Comparison of ENCODE assay signal across 36 cellular contexts in the genomic region with DNA sequence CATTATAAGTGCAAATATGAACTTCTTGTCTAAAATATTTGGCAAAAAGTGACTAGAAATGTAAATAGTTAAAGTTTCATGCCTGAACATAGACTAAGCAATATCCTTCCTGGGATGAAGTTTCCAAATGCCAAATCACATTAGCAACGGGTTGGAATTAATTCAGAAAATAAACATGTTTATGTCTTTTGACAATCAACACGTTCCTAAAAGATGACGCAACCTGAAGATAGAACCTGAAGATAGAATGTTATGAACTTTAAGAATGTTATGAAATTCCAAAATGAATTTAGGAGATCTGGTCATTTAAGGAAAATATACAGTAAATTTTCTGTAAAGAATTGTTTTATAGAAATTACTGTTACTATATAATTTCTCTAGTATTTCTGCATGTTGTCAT. TPM values are rescaled to one million over a fixed set of nuclear protein-coding genes. Genes with fewer than 3 reads are reported as not detected.
"Had no signal": no experiment of that assay in that cellular context is flagged by ENCODE, and none has a peak within 500 bp of the region (broad histone marks: within the 10 kb centered on the region; RNA-seq: fewer than 3 reads in every experiment).

No MANE protein-coding gene starts in this region.

- FAIRE-seq: TTC549 had no signal

- H3K27me3 ChIP-seq: cardiac muscle cell, MG63, Peyer's patch, SJSA1 had no signal

- H3K4me3 ChIP-seq: cardiac muscle cell, MG63, Peyer's patch, SJSA1 had no signal

- H3K9me3 Mint-ChIP-seq: activated CD4-positive, alpha-beta T cell treated with anti-CD3 and anti-CD28 coated beads, Interleukin-2, amount 10 ng/mL, durations not matched to agents 7 days and 5 days; activated naive CD4-positive, alpha-beta T cell treated with anti-CD3 and anti-CD28 coated beads, Interleukin-2, amount 50 U/mL, for 72 hours; activated T-cell treated with anti-CD3 and anti-CD28 coated beads, Interleukin-2, amount 50 U/mL, for 24 hours; activated T-helper 2 cell treated with anti-CD3 and anti-CD28 coated beads, Interferon-gamma antibody, Interleukin-2, Interleukin-4, amounts not matched to agents 10 μg/mL and 5 μg/mL and 100 μg/mL, durations not matched to agents 14 hours and 24 hours and 36 hours; brain; central memory CD8-positive, alpha-beta T cell; T-helper 1 cell treated with Interleukin-12 subunit alpha and Interleukin-12 subunit beta and Interleukin-4 antibody, amounts not matched to agents 30 μg/mL and 1 μg/mL, for 36 hours; T-helper 2 cell treated with Interferon-gamma antibody and Interleukin-4, amounts not matched to agents 5 μg/mL and 100 μg/mL, for 36 hours; WTC11 had no signal

- H3K4me3 Mint-ChIP-seq: activated CD4-positive, alpha-beta T cell treated with anti-CD3 and anti-CD28 coated beads for 36 hours; activated CD4-positive, alpha-beta T cell treated with anti-CD3 and anti-CD28 coated beads, Interleukin-2, amount 10 ng/mL, durations not matched to agents 7 days and 5 days; activated CD8-positive, alpha-beta T cell treated with anti-CD3 and anti-CD28 coated beads, Interleukin-2, amount 10 ng/mL, durations not matched to agents 7 days and 5 days; activated T-cell treated with anti-CD3 and anti-CD28 coated beads, Interleukin-2, amount 50 U/mL, for 24 hours; brain; central memory CD8-positive, alpha-beta T cell; T-helper 1 cell treated with Interleukin-12 subunit alpha and Interleukin-12 subunit beta and Interleukin-4 antibody, amounts not matched to agents 30 μg/mL and 1 μg/mL, for 36 hours; T-helper 2 cell treated with Interferon-gamma antibody and Interleukin-4, amounts not matched to agents 5 μg/mL and 100 μg/mL, for 36 hours; WTC11 had no signal

- H3K36me3 Mint-ChIP-seq: activated naive CD4-positive, alpha-beta T cell treated with anti-CD3 and anti-CD28 coated beads, Interleukin-2, amount 50 U/mL, for 72 hours; brain; WTC11 had no signal

- H3K27me3 Mint-ChIP-seq: activated T-cell treated with anti-CD3 and anti-CD28 coated beads, Interleukin-2, amount 50 U/mL, for 24 hours; brain; central memory CD8-positive, alpha-beta T cell had no signal

- DNase-seq: activated CD4-positive, alpha-beta T cell treated with anti-CD3 and anti-CD28 coated beads for 36 hours; activated CD4-positive, alpha-beta T cell treated with anti-CD3 and anti-CD28 coated beads, Interleukin-2, amount 10 ng/mL, durations not matched to agents 7 days and 5 days; activated CD4-positive, alpha-beta T cell treated with anti-CD3 and anti-CD28 coated beads, Interleukin-2, amount 50 U/mL, for 48 hours; activated CD8-positive, alpha-beta T cell treated with anti-CD3 and anti-CD28 coated beads, Interleukin-2, amount 10 ng/mL, durations not matched to agents 7 days and 5 days; activated gamma-delta T cell; activated naive CD4-positive, alpha-beta T cell treated with Interleukin-2 at 50 U/mL for 16 hours; activated T-cell treated with anti-CD3 and anti-CD28 coated beads, Interleukin-2, amount 50 U/mL, for 24 hours; anterior cingulate cortex; Karpas-422; MG63; NCI-H1092; NCI-H146; NCI-H187; NCI-H2029 treated with DMSO at 0.1 percent for 48 hours; NCI-H2107; NCI-H2171; NCI-H510A; NCI-H526; NCI-H748 treated with DMSO at 0.1 percent for 48 hours; NK-92 treated with Interleukin-12 subunit alpha and Interleukin-12 subunit beta, amount 100 ng/mL, for 24 hours; PC-3; Peyer's patch; RPMI8226; SHP77 treated with DMSO at 0.1 percent for 48 hours; SK-N-SH had no signal

- H3K4me1 Mint-ChIP-seq: activated CD4-positive, alpha-beta T cell treated with anti-CD3 and anti-CD28 coated beads, Interleukin-2, amount 10 ng/mL, durations not matched to agents 7 days and 5 days; central memory CD8-positive, alpha-beta T cell; WTC11 had no signal

- H3K36me3 ChIP-seq: cardiac muscle cell, MG63, Peyer's patch, SJSA1 had no signal

- H3K27ac Mint-ChIP-seq: activated CD4-positive, alpha-beta T cell treated with anti-CD3 and anti-CD28 coated beads for 36 hours; activated CD4-positive, alpha-beta T cell treated with anti-CD3 and anti-CD28 coated beads, Interleukin-2, amount 10 ng/mL, durations not matched to agents 7 days and 5 days; activated CD8-positive, alpha-beta T cell treated with anti-CD3 and anti-CD28 coated beads, Interleukin-2, amount 10 ng/mL, durations not matched to agents 7 days and 5 days; activated naive CD4-positive, alpha-beta T cell treated with anti-CD3 and anti-CD28 coated beads, Interleukin-2, amount 50 U/mL, for 72 hours; activated T-cell treated with anti-CD3 and anti-CD28 coated beads, Interleukin-2, amount 50 U/mL, for 24 hours; activated T-helper 2 cell treated with anti-CD3 and anti-CD28 coated beads, Interferon-gamma antibody, Interleukin-2, Interleukin-4, amounts not matched to agents 10 μg/mL and 5 μg/mL and 100 μg/mL, durations not matched to agents 14 hours and 24 hours and 36 hours; brain; T-helper 1 cell treated with Interleukin-12 subunit alpha and Interleukin-12 subunit beta and Interleukin-4 antibody, amounts not matched to agents 30 μg/mL and 1 μg/mL, for 36 hours; T-helper 2 cell treated with Interferon-gamma antibody and Interleukin-4, amounts not matched to agents 5 μg/mL and 100 μg/mL, for 36 hours; WTC11 had no signal

- ATAC-seq: activated CD4-positive, alpha-beta T cell treated with anti-CD3 and anti-CD28 coated beads for 36 hours; activated CD4-positive, CD25-positive, alpha-beta regulatory T cell treated with anti-CD3 and anti-CD28 coated beads, Interleukin-2, amount 50 U/mL, for 24 hours; activated CD8-positive, alpha-beta T cell treated with anti-CD3 and anti-CD28 coated beads, Interleukin-2, amount 10 ng/mL, durations not matched to agents 7 days and 5 days; activated naive CD4-positive, alpha-beta T cell treated with anti-CD3 and anti-CD28 coated beads, Interleukin-2, amount 50 U/mL, for 72 hours; PC-3; WTC11 had no signal

RNA-seq across cellular contexts. Expression of a gene that starts 9.2 kb away (rescaled TPM):
- total RNA-seq: activated CD4-positive, alpha-beta T cell treated with anti-CD3 and anti-CD28 coated beads for 36 hours; activated CD4-positive, alpha-beta T cell treated with anti-CD3 and anti-CD28 coated beads, Interleukin-2, amount 10 ng/mL, durations not matched to agents 7 days and 5 days; activated CD8-positive, alpha-beta T cell treated with anti-CD3 and anti-CD28 coated beads, Interleukin-2, amount 10 ng/mL, durations not matched to agents 7 days and 5 days; activated naive CD4-positive, alpha-beta T cell treated with anti-CD3 and anti-CD28 coated beads, Interleukin-2, amount 50 U/mL, for 72 hours; activated T-helper 2 cell treated with anti-CD3 and anti-CD28 coated beads, Interferon-gamma antibody, Interleukin-2, Interleukin-4, amounts not matched to agents 10 μg/mL and 5 μg/mL and 100 μg/mL, durations not matched to agents 14 hours and 24 hours and 36 hours; cardiac muscle cell; WTC11 had no signal
